ENCODE assay signal across 1 cellular context in the genomic region with DNA sequence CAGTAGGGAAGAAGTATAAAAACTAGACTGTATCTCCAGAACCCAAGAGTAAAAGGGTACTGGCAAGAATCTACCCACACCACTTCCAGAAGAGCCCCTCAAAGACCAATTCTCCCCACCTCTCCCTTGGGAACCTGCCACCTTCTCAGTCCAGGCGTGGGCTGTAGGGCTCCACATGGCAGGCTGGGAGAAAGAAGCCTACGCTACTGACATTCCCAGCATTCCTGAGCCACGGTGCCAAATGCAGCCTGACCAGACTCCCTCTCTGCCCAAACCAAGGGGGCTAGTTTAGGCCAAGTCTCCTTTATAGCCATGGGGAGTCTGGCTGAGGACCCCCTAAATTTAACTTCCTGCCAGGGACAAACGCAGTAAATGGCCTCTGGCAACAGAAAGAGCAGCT.
TF ChIP-seq lines count a peak whose summit lies in the region.

No MANE protein-coding gene starts in this region.

TF ChIP-seq in endothelial cell of umbilical vein, 7 proteins besides CTCF, POLR2A, EP300 and RAD21:
- TF ChIP-seq EZH2 (IDR thresholded peaks at IDR 0.05; ENCODE audit: borderline replicate concordance, low read depth, low read length, severe bottlenecking) = no peak
- TF ChIP-seq FOS (IDR thresholded peaks at IDR 0.05; ENCODE audit: borderline replicate concordance, insufficient read depth, low read length) = no peak
- no peak for TF ChIP-seq GATA2 (IDR thresholded peaks at IDR 0.05; ENCODE audit: insufficient read depth, insufficient read length, low read depth, low read length)
- TF ChIP-seq, protein P1, sequence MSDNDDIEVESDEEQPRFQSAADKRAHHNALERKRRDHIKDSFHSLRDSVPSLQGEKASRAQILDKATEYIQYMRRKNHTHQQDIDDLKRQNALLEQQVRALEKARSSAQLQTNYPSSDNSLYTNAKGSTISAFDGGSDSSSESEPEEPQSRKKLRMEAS (IDR thresholded peaks at IDR 0.05; ENCODE audit: insufficient read depth, insufficient read length) = no peak
- TF ChIP-seq MYC (IDR thresholded peaks at IDR 0.05; ENCODE audit: low read depth, low read length) = no peak
- no peak for TF ChIP-seq POLR2AphosphoS5 (IDR thresholded peaks at IDR 0.05; ENCODE audit: insufficient read depth, low read depth, low read length)
- no peak for TF ChIP-seq JUN (IDR thresholded peaks at IDR 0.05; ENCODE audit: borderline replicate concordance, insufficient read depth, insufficient read length, low read depth)
TF ChIP-seq in endothelial cell of umbilical vein: peak in this region for 0.
